Comparison of ENCODE assay signal across 29 cellular contexts in the genomic region with DNA sequence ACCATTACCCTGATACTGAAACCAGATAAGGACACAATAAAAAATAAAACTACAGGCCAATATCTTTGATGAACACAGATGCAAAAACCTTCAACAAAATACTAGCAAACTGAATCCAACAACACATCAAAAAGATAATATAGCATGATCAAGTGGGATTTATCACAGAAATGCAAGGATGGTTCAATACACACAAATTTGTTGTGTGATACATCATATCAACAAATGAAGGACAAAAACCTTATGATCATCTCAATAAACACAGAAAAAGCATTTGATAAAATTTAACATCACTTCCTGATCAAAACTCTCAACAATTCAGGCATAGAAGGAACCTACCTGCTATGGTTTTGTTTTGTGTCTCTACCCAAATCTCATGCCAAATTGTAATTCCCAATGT.
"Had no signal": no experiment of that assay in that cellular context is flagged by ENCODE, and none has a peak within 500 bp of the region (broad histone marks: within the 10 kb centered on the region; RNA-seq: fewer than 3 reads in every experiment).

No MANE protein-coding gene starts in this region.

- H3K9me3 ChIP-seq: pancreas, prostate gland had no signal

- DNase-seq: hypothalamus; immature natural killer cell; kidney; left colon; left lung; lower lobe of right lung; mammary epithelial cell; mesenchymal stem cell; naive thymus-derived CD8-positive, alpha-beta T cell; nucleus accumbens; pancreas; posterior cingulate gyrus; retina; right cardiac atrium; stimulated activated CD4-positive, alpha-beta T cell treated with anti-CD3 and anti-CD28 coated beads, Interleukin-12 subunit alpha, Interleukin-12 subunit beta, amount 100 ng/mL, for 4 hours; stimulated activated CD4-positive, alpha-beta T cell treated with anti-CD3 and anti-CD28 coated beads, Interleukin-15, amount 100 ng/mL, for 24 hours; stimulated activated CD4-positive, alpha-beta T cell treated with anti-CD3 and anti-CD28 coated beads, Interleukin-2, amount 100 ng/mL, for 24 hours; stimulated activated CD4-positive, alpha-beta T cell treated with anti-CD3 and anti-CD28 coated beads, Interleukin-4, amount 100 ng/mL, for 1 hour; stimulated activated naive CD4-positive, alpha-beta T cell; tibial artery; trophoblast cell; upper lobe of right lung had no signal

- H3K27me3 ChIP-seq: tibial artery had no signal

- FAIRE-seq: islet of Langerhans had no signal

- H3K4me3 ChIP-seq: left lung, lower lobe of right lung, pancreas, prostate gland, skin epidermis, suprapubic skin, thoracic aorta, tibial artery, upper lobe of right lung had no signal

- H3K36me3 ChIP-seq: left lung, lower lobe of right lung, pancreas, prostate gland, suprapubic skin, thoracic aorta, tibial artery, upper lobe of right lung had no signal

- ATAC-seq: left colon; left lung; lower lobe of right lung; naive thymus-derived CD8-positive, alpha-beta T cell; pancreas; right cardiac atrium; sciatic nerve; stimulated activated effector memory CD8-positive, alpha-beta T cell treated with anti-CD3 and anti-CD28 coated beads, Interleukin-12 subunit alpha, Interleukin-12 subunit beta, amount 100 ng/mL, for 72 hours; upper lobe of right lung had no signal

- H3K4me1 ChIP-seq: left lung, lower lobe of right lung, pancreas, prostate gland, suprapubic skin, tibial artery, upper lobe of right lung had no signal

- H3K27ac ChIP-seq: left lung, lower lobe of right lung, pancreas, prostate gland, skin epidermis, suprapubic skin, thoracic aorta, tibial artery, upper lobe of right lung had no signal
